ENCODE assay signal across 7 cellular contexts in genomic region chr15:68559342-68560310, GRCh38. TPM values are rescaled to one million over a fixed set of nuclear protein-coding genes. Genes with fewer than 3 reads are reported as not detected.
DNase-seq lines count a peak whose midpoint lies in the region; ATAC-seq, FAIRE-seq and TF ChIP-seq lines count a peak whose summit lies in the region.

No MANE protein-coding gene starts in this region.

- POLR2A ChIA-PET in naive thymus-derived CD8-positive, alpha-beta T cell (lab: Charles Lee), result no interaction called here

- peak overlapping the region; percentile 65 for H3K4me3 Mint-ChIP-seq in activated T-helper 1 cell treated with anti-CD3 and anti-CD28 coated beads, Interleukin-12 subunit alpha, Interleukin-12 subunit beta, Interleukin-2, Interleukin-4 antibody, amounts not matched to agents 30 ng/mL and 10 ng/mL and 1 ng/mL, durations not matched to agents 14 hours and 24 hours and 36 hours
- peak overlapping the region; percentile 75 to 91 (median 85) for H3K4me3 Mint-ChIP-seq in naive thymus-derived CD8-positive, alpha-beta T cell
- H3K4me3 Mint-ChIP-seq in stimulated activated memory B cell treated with anti-CD40 and anti-IgM and Interleukin-4, amounts not matched to agents 10 μg/mL and 1 μg/mL and 100 μg/mL, for 72 hours, result peak overlapping the region; percentile 79

- no peaks in the 10 kb centered on the region for H3K36me3 Mint-ChIP-seq in activated T-helper 1 cell treated with anti-CD3 and anti-CD28 coated beads, Interleukin-12 subunit alpha, Interleukin-12 subunit beta, Interleukin-2, Interleukin-4 antibody, amounts not matched to agents 30 ng/mL and 10 ng/mL and 1 ng/mL, durations not matched to agents 14 hours and 24 hours and 36 hours (ENCODE audit: low read depth)
- H3K36me3 Mint-ChIP-seq in naive thymus-derived CD8-positive, alpha-beta T cell, result no peaks in the 10 kb centered on the region
- no peaks in the 10 kb centered on the region for H3K36me3 Mint-ChIP-seq in stimulated activated memory B cell treated with anti-CD40 and anti-IgM and Interleukin-4, amounts not matched to agents 10 μg/mL and 1 μg/mL and 100 μg/mL, for 72 hours

- intact Hi-C loops in activated T-helper 1 cell treated with anti-CD3 and anti-CD28 coated beads, Interleukin-12 subunit alpha, Interleukin-12 subunit beta, Interleukin-2, Interleukin-4 antibody, amounts not matched to agents 30 ng/mL and 10 ng/mL and 1 ng/mL, durations not matched to agents 14 hours and 24 hours and 36 hours (cut with micrococcal nuclease), result loop anchor here (1.0 to 5.0 kb wide), 3 partner anchors 93 to 316 kb away; no protein-coding TSS in a partner anchor

- peak; percentile 93 to 98 for ATAC-seq in naive thymus-derived CD8-positive, alpha-beta T cell
- peak; percentile 77 for ATAC-seq in stimulated activated memory B cell treated with anti-CD40 and anti-IgM and Interleukin-4, amounts not matched to agents 10 μg/mL and 1 μg/mL and 100 μg/mL, for 72 hours

- H3K27ac Mint-ChIP-seq in activated T-helper 1 cell treated with anti-CD3 and anti-CD28 coated beads, Interleukin-12 subunit alpha, Interleukin-12 subunit beta, Interleukin-2, Interleukin-4 antibody, amounts not matched to agents 30 ng/mL and 10 ng/mL and 1 ng/mL, durations not matched to agents 14 hours and 24 hours and 36 hours, result no peak overlapping the region
- peak overlapping the region in 3 of 10 donors; percentile 9 to 61 (median 25) for H3K27ac Mint-ChIP-seq in naive thymus-derived CD8-positive, alpha-beta T cell
- peak overlapping the region; percentile 12 for H3K27ac Mint-ChIP-seq in stimulated activated memory B cell treated with anti-CD40 and anti-IgM and Interleukin-4, amounts not matched to agents 10 μg/mL and 1 μg/mL and 100 μg/mL, for 72 hours

- H3K27me3 Mint-ChIP-seq in activated T-helper 1 cell treated with anti-CD3 and anti-CD28 coated beads, Interleukin-12 subunit alpha, Interleukin-12 subunit beta, Interleukin-2, Interleukin-4 antibody, amounts not matched to agents 30 ng/mL and 10 ng/mL and 1 ng/mL, durations not matched to agents 14 hours and 24 hours and 36 hours (ENCODE audit: insufficient read depth), result peaks cover 56% of the 10 kb centered on the region
- H3K27me3 Mint-ChIP-seq in naive thymus-derived CD8-positive, alpha-beta T cell, result peaks cover 26 to 74% (median 48%) of the 10 kb centered on the region in 5 donors
- H3K27me3 Mint-ChIP-seq in stimulated activated memory B cell treated with anti-CD40 and anti-IgM and Interleukin-4, amounts not matched to agents 10 μg/mL and 1 μg/mL and 100 μg/mL, for 72 hours, result peaks cover 68% of the 10 kb centered on the region

- DNase-seq in HTR-8/SVneo (ENCODE audit: insufficient read length, low spot score) (peak; percentile 86), fibroblast of peridontal ligament (ENCODE audit: extremely low read depth) (peak; percentile 64)
- DNase-seq in activated T-helper 1 cell treated with anti-CD3 and anti-CD28 coated beads, Interleukin-12 subunit alpha, Interleukin-12 subunit beta, Interleukin-2, Interleukin-4 antibody, amounts not matched to agents 30 ng/mL and 10 ng/mL and 1 ng/mL, durations not matched to agents 14 hours and 24 hours and 36 hours (ENCODE audit: low spot score), result peak; percentile 63
- DNase-seq in naive thymus-derived CD8-positive, alpha-beta T cell, result peak; percentile 46 to 80 (median 72)

- H3K4me1 Mint-ChIP-seq in activated T-helper 1 cell treated with anti-CD3 and anti-CD28 coated beads, Interleukin-12 subunit alpha, Interleukin-12 subunit beta, Interleukin-2, Interleukin-4 antibody, amounts not matched to agents 30 ng/mL and 10 ng/mL and 1 ng/mL, durations not matched to agents 14 hours and 24 hours and 36 hours (ENCODE audit: low read depth), result peaks cover 18% of the 10 kb centered on the region
- peaks cover 13 to 28% (median 16%) of the 10 kb centered on the region in 4 donors for H3K4me1 Mint-ChIP-seq in naive thymus-derived CD8-positive, alpha-beta T cell
- H3K4me1 Mint-ChIP-seq in stimulated activated memory B cell treated with anti-CD40 and anti-IgM and Interleukin-4, amounts not matched to agents 10 μg/mL and 1 μg/mL and 100 μg/mL, for 72 hours, result peaks cover 24% of the 10 kb centered on the region

- H3K9me3 Mint-ChIP-seq in activated T-helper 1 cell treated with anti-CD3 and anti-CD28 coated beads, Interleukin-12 subunit alpha, Interleukin-12 subunit beta, Interleukin-2, Interleukin-4 antibody, amounts not matched to agents 30 ng/mL and 10 ng/mL and 1 ng/mL, durations not matched to agents 14 hours and 24 hours and 36 hours, result no peaks in the 10 kb centered on the region
- H3K9me3 Mint-ChIP-seq in naive thymus-derived CD8-positive, alpha-beta T cell, result no peaks in the 10 kb centered on the region
- H3K9me3 Mint-ChIP-seq in stimulated activated memory B cell treated with anti-CD40 and anti-IgM and Interleukin-4, amounts not matched to agents 10 μg/mL and 1 μg/mL and 100 μg/mL, for 72 hours, result no peaks in the 10 kb centered on the region

- peak; percentile 92 for FAIRE-seq in HTR-8/SVneo (lab: Jason Lieb, UNC)

- peak; percentile 96 for TF ChIP-seq CTCF in GM12874 (IDR thresholded peaks at IDR 0.05; ENCODE audit: insufficient read depth, low read depth, low read length)

TF ChIP-seq in PFSK-1, 5 proteins besides CTCF, POLR2A, EP300 and RAD21:
- peak; percentile 91 for TF ChIP-seq FOXP2 (optimal IDR thresholded peaks at IDR 0.05; ENCODE audit: borderline replicate concordance, extremely low read depth, extremely low read length, insufficient read depth)
- no peak for TF ChIP-seq POLR2AphosphoS5 (IDR thresholded peaks at IDR 0.05; ENCODE audit: low read depth, low read length)

RNA-seq across cellular contexts. Expression of gene CORO2B, which starts 19.2 kb away (rescaled TPM):
- polyA plus RNA-seq in PFSK-1 (2012; ENCODE audit: insufficient read length, low read depth), result 46.0 TPM
- total RNA-seq in activated T-helper 1 cell treated with anti-CD3 and anti-CD28 coated beads, Interleukin-12 subunit alpha, Interleukin-12 subunit beta, Interleukin-2, Interleukin-4 antibody, amounts not matched to agents 30 ng/mL and 10 ng/mL and 1 ng/mL, durations not matched to agents 14 hours and 24 hours and 36 hours, result 0.10 TPM in 1 of 2 replicates, not detected in the other
- under 1 TPM; 0.44 to 0.73 TPM for total RNA-seq in naive thymus-derived CD8-positive, alpha-beta T cell
- not detected for polyA plus RNA-seq in naive thymus-derived CD8-positive, alpha-beta T cell

Comparison
In these comparisons a context has a peak if more than half of its experiments do, and no peak if none do; other contexts are left out.
1. Peak in every context shown above with its lines: DNase-seq and ATAC-seq.